ENCODE assay signal across 11 cellular contexts in the genomic region with DNA sequence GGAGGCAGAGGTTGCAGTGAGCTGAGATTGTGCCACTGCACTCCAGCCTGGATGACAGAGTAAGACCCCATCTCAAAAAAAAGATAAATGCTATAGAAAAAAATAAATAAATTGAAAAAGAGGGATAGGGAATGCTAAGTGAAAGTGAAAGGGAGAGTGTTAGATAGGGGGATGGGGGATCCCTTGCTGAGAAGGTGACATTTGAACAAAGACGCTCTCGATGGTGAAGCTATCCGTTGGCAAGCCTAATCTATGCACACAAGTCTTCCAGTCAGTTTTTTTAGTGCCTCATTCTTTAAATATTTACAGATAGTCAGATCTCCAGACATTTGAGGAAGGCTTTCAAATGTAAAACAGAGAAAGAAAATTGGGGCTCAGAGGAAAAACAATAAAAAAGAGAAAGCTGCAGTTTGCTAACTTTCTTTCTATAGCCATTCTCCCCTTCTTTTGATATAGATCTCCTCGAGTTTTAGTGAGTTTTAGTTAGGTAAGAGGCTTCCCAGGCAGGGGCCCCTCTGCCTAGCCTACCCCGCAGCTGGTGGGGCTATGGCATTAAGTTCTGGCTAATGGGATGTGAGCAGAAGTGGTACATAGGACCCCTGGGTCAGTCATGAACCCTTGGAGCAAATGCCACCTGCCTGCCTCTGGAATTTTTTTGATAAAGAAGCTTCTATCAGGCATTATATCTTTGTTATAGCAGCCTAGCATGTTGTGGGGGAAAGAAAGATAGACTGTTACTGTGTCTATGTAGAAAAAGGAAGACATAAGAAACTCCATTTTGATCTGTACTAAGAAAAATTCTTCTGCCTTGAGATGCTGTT. TPM values are rescaled to one million over a fixed set of nuclear protein-coding genes. Genes with fewer than 3 reads are reported as not detected.
DNase-seq lines count a peak whose midpoint lies in the region; ATAC-seq and TF ChIP-seq lines count a peak whose summit lies in the region.
"Had no signal": no experiment of that assay in that cellular context is flagged by ENCODE, and none has a peak within 500 bp of the region (broad histone marks: within the 10 kb centered on the region; RNA-seq: fewer than 3 reads in every experiment).

No MANE protein-coding gene starts in this region.

- TF ChIP-seq CTCF in thyroid gland (IDR thresholded peaks at IDR 0.05): no peak

- CTCF ChIA-PET in activated naive CD4-positive, alpha-beta T cell treated with anti-CD3 and anti-CD28 coated beads, Interleukin-2, amount 10 ng/mL, durations not matched to agents 7 days and 5 days (lab: Charles Lee): interaction anchor here (0.5 to 4.3 kb wide), 6 partner anchors 11 to 29 kb away, joined by 3 to 40 read pairs (median 4); a partner anchor contains a TSS

- peaks cover 35% of the 10 kb centered on the region for H3K4me1 ChIP-seq in mesodermal cell (ENCODE audit: control insufficient read depth, insufficient read depth, low read length, poor library complexity, severe bottlenecking)
- peaks cover 26 to 34% of the 10 kb centered on the region in 2 donors for H3K4me1 ChIP-seq in thyroid gland

- H3K9me3 Mint-ChIP-seq in activated naive CD4-positive, alpha-beta T cell treated with anti-CD3 and anti-CD28 coated beads, Interleukin-2, amount 10 ng/mL, durations not matched to agents 7 days and 5 days: no peaks in the 10 kb centered on the region

- H3K4me3 Mint-ChIP-seq in activated naive CD4-positive, alpha-beta T cell treated with anti-CD3 and anti-CD28 coated beads, Interleukin-2, amount 10 ng/mL, durations not matched to agents 7 days and 5 days: peak overlapping the region; percentile 49

- ATAC-seq in HG03025 (IDR thresholded peaks at IDR 0.05; ENCODE audit: low FRiP score, unreplicated experiment): no peak

- no peaks in the 10 kb centered on the region for H3K27me3 Mint-ChIP-seq in activated naive CD4-positive, alpha-beta T cell treated with anti-CD3 and anti-CD28 coated beads, Interleukin-2, amount 10 ng/mL, durations not matched to agents 7 days and 5 days

- peak overlapping the region; percentile 87 for H3K27ac Mint-ChIP-seq in activated naive CD4-positive, alpha-beta T cell treated with anti-CD3 and anti-CD28 coated beads, Interleukin-2, amount 10 ng/mL, durations not matched to agents 7 days and 5 days

- H3K27me3 ChIP-seq in thyroid gland: no peaks in the 10 kb centered on the region

- 50% methylated on average over 1 of the region's 5 CpGs; no CpG with 5 or more reads in 1 of the 2 experiments for WGBS in mesodermal cell (ENCODE audit: insufficient coverage in 2 of 2), 2 experiments
- WGBS in thyroid gland, 2 donors: 37 to 38% methylated on average over 5 of the region's 5 CpGs

- peaks cover 61% of the 10 kb centered on the region for H3K36me3 Mint-ChIP-seq in activated naive CD4-positive, alpha-beta T cell treated with anti-CD3 and anti-CD28 coated beads, Interleukin-2, amount 10 ng/mL, durations not matched to agents 7 days and 5 days

- peaks cover 30% of the 10 kb centered on the region for H3K36me3 ChIP-seq in mesodermal cell (ENCODE audit: control insufficient read depth, insufficient read depth, low read length)
- H3K36me3 ChIP-seq in thyroid gland: peaks cover 0 to 8% of the 10 kb centered on the region in 2 donors
- H3K36me3 ChIP-seq: HAP-1 had no signal

- intact Hi-C loops in thyroid gland (cut with DNase I): no loop called here

- H3K27ac ChIP-seq in mesodermal cell (ENCODE audit: low read depth, low read length, severe bottlenecking) (peak overlapping the region; percentile 53), thyroid gland (peak overlapping the region; percentile 14 to 68 (median 49))

- no peak for DNase-seq in activated naive CD4-positive, alpha-beta T cell treated with anti-CD3 and anti-CD28 coated beads, Interleukin-2, amount 10 ng/mL, durations not matched to agents 7 days and 5 days
- DNase-seq in activated naive CD4-positive, alpha-beta T cell treated with anti-CD3 and anti-CD28 coated beads, Interleukin-2, amount 50 U/mL, for 16 hours: no peak
- peak; percentile 34 for DNase-seq in astrocyte of the hippocampus (ENCODE audit: low read depth, low spot score)
- DNase-seq in thyroid gland: no peak
- DNase-seq in activated CD4-positive, alpha-beta T cell treated with anti-CD3 and anti-CD28 coated beads, Interleukin-2, amount 50 U/mL, for 48 hours: no peak
- no peak for DNase-seq in stimulated activated CD4-positive, alpha-beta T cell treated with anti-CD3 and anti-CD28 coated beads, Interleukin-12 subunit alpha, Interleukin-12 subunit beta, amount 100 ng/mL, for 4 hours
- DNase-seq: activated gamma-delta T cell treated with Interleukin-2 at 50 U/mL for 16 hours, NCI-H2081 treated with DMSO at 0.1 percent for 48 hours had no signal

- H3K4me1 Mint-ChIP-seq in activated naive CD4-positive, alpha-beta T cell treated with anti-CD3 and anti-CD28 coated beads, Interleukin-2, amount 10 ng/mL, durations not matched to agents 7 days and 5 days: peaks cover 81% of the 10 kb centered on the region

- TF ChIP-seq POLR2A in thyroid gland (IDR thresholded peaks at IDR 0.05): no peak

- H3K4me3 ChIP-seq in mesodermal cell (ENCODE audit: extremely low read depth, insufficient read depth, low read length, poor library complexity, severe bottlenecking) (no peak overlapping the region), thyroid gland (replicated peaks in 1 of 3) (no peak overlapping the region)
- H3K4me3 ChIP-seq: HAP-1 had no signal

- no peaks in the 10 kb centered on the region for H3K9me3 ChIP-seq in mesodermal cell (ENCODE audit: control insufficient read depth, low read length)
- no peaks in the 10 kb centered on the region for H3K9me3 ChIP-seq in thyroid gland
- H3K9me3 ChIP-seq: HAP-1 had no signal

RNA-seq across cellular contexts. Expression of a gene that starts 12.0 kb away (rescaled TPM):
- polyA plus RNA-seq in mesodermal cell (2013, experiment 1 of 2): 80.8 TPM
- 81.5 TPM for polyA plus RNA-seq in mesodermal cell (2013, experiment 2 of 2)
- 10 to 100 TPM; 30.1 to 68.7 (median 37.7) TPM for total RNA-seq in thyroid gland
